1 cellular context compared by ENCODE assay signal in the genomic region with DNA sequence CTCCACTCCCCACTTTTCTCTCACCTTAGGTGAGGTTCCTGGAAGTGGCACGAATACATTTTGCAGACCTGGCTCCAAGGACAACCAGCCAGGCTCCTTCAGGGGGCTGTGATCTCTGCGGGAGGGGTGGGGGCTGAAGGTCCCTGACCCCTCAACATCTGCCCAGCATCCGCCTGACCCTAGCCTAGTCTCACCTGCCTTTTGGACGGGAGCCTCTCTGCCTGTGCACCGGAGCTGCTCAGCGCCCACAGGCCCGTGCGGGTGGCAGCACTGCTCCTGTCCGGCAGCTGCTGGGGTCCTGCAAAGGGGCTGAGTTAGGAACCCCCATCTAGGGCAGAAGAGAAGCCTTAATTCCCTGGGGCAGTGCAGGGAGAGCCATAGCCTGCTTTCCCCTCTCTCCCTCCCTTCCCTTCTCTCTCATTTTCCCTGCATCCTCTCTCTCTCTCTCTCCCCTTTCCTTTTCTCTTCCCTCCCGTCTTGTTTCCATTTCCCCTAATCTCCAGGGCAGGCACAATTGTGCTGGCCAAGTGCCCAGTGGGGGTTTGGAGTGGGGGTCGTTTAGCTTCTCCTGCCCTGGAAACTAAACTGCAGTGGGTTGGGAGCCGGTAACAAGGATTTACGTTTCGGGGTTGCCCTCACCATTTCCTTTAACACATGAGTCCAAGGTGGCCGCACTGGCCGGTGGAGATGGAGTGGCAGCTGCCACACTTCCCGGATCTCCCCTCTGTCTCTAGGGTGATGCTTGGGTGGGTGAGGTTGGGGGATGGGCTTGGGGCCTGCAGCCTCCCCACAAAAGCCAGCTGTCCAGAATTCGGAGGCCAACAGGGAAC.
TF ChIP-seq lines count a peak whose summit lies in the region.

No MANE protein-coding gene starts in this region.

TF ChIP-seq in H1, 55 proteins besides CTCF, POLR2A, EP300 and RAD21:
- TF ChIP-seq RBBP5 (IDR thresholded peaks at IDR 0.05; ENCODE audit: borderline replicate concordance, low read depth, low read length) (0 out of 2 replicates have a peak, but pooled peaks have one; percentile 42), ASH2L (IDR thresholded peaks at IDR 0.05; ENCODE audit: low read length) (peak; percentile 47)
- TF ChIP-seq, protein P1, sequence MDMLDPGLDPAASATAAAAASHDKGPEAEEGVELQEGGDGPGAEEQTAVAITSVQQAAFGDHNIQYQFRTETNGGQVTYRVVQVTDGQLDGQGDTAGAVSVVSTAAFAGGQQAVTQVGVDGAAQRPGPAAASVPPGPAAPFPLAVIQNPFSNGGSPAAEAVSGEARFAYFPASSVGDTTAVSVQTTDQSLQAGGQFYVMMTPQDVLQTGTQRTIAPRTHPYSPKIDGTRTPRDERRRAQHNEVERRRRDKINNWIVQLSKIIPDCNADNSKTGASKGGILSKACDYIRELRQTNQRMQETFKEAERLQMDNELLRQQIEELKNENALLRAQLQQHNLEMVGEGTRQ (IDR thresholded peaks at IDR 0.05; ENCODE audit: low read length), result no peak
